Comparison of ENCODE assay signal across 7 cellular contexts in genomic region chr1:121187914-121188313, GRCh38. TPM values are rescaled to one million over a fixed set of nuclear protein-coding genes. Genes with fewer than 3 reads are reported as not detected.
A peak's percentile ranks its signal among the peaks of the same experiment; 100 is the strongest.
DNase-seq lines count a peak whose midpoint lies in the region; ATAC-seq, FAIRE-seq and TF ChIP-seq lines count a peak whose summit lies in the region.
"Not testable (repeated sequence)": the region's sequence is repeated elsewhere in the genome, so short reads cannot be mapped to it uniquely, and the experiment has no call there.

No MANE protein-coding gene starts in this region.

- H3K4me3 ChIP-seq in Loucy (ENCODE audit: low read length, poor library complexity, severe bottlenecking) (peak overlapping the region; percentile 54), adipocyte (ENCODE audit: low read length) (peak overlapping the region; percentile 50), endothelial cell of umbilical vein (replicated peaks in 1 of 3; ENCODE audit: insufficient read depth in 1 of 3, low read depth in 1 of 3, low read length in 3 of 3) (peak overlapping the region in 1 of 3 experiments; percentile 15), mesodermal cell (ENCODE audit: extremely low read depth, insufficient read depth, low read length, poor library complexity, severe bottlenecking) (peak overlapping the region; percentile 27), skeletal muscle cell (ENCODE audit: low read depth, low read length) (peak overlapping the region; percentile 30)

- not testable (repeated sequence) for H2AFZ ChIP-seq in Loucy (ENCODE audit: low read length); endothelial cell of umbilical vein (ENCODE audit: low read depth, low read length)

- not testable (repeated sequence) for H3K9me3 ChIP-seq in Loucy (ENCODE audit: insufficient read depth, low read depth, low read length); adipocyte (ENCODE audit: control insufficient read depth, low read length); endothelial cell of umbilical vein (replicated peaks; ENCODE audit: control insufficient read depth, insufficient read depth, low read length); mesodermal cell (ENCODE audit: control insufficient read depth, low read length)

- H3K9me1 ChIP-seq in endothelial cell of umbilical vein (replicated peaks; ENCODE audit: control insufficient read depth, extremely low read depth, insufficient read depth, low read length), result not testable (repeated sequence)

- not testable (repeated sequence) for H3K9me3 Mint-ChIP-seq in Calu3 (ENCODE audit: low read depth, unreplicated experiment); WTC11

- H3K27me3 Mint-ChIP-seq in Calu3 (ENCODE audit: unreplicated experiment); WTC11 (ENCODE audit: low read depth): not testable (repeated sequence)

- not testable (repeated sequence) for DNase-seq in Calu3; WTC11 (ENCODE audit: low spot score); adipocyte (ENCODE audit: low read depth); endothelial cell of umbilical vein (ENCODE audit: low read depth, low spot score); skeletal muscle cell (ENCODE audit: low read depth)

- H3K9ac ChIP-seq in Loucy (ENCODE audit: low read depth, low read length, poor library complexity, severe bottlenecking); adipocyte (ENCODE audit: low read length); endothelial cell of umbilical vein (replicated peaks; ENCODE audit: extremely low read depth, insufficient read depth, low read length): not testable (repeated sequence)

- WGBS in mesodermal cell (ENCODE audit: insufficient coverage in 2 of 2), 2 experiments, result no CpG with 5 or more reads among the region's 5 CpGs

- CTCF ChIA-PET in Calu3 (lab: Charles Lee); WTC11 (lab: Charles Lee); endothelial cell of umbilical vein (lab: Charles Lee): not testable (repeated sequence)

- not testable (repeated sequence) for TF ChIP-seq POLR2A in endothelial cell of umbilical vein (IDR thresholded peaks at IDR 0.05; ENCODE audit: low read depth, low read length)

- not testable (repeated sequence) for TF ChIP-seq CTCF in Calu3 (IDR thresholded peaks at IDR 0.05; ENCODE audit: unreplicated experiment); Loucy (conservative IDR thresholded peaks at IDR 0.05; ENCODE audit: low read length); WTC11 (IDR thresholded peaks at IDR 0.05); endothelial cell of umbilical vein (IDR thresholded peaks at IDR 0.05; ENCODE audit: extremely low read depth in 1 of 2, insufficient read depth in 1 of 2, low read depth in 1 of 2, low read length in 2 of 2)

- not testable (repeated sequence) for H3K79me2 ChIP-seq in Loucy (ENCODE audit: insufficient read depth, low read length)
- H3K79me2 ChIP-seq in endothelial cell of umbilical vein (ENCODE audit: control insufficient read depth, insufficient read depth, low read length), result peaks cover 13% of the 10 kb centered on the region

- POLR2A ChIA-PET in WTC11 (lab: Charles Lee); endothelial cell of umbilical vein (lab: Charles Lee): not testable (repeated sequence)

- peaks cover 14% of the 10 kb centered on the region for H3K36me3 Mint-ChIP-seq in Calu3 (ENCODE audit: insufficient read depth, unreplicated experiment)
- H3K36me3 Mint-ChIP-seq in WTC11, result not testable (repeated sequence)

- peak overlapping the region; percentile 34 for H3K4me3 Mint-ChIP-seq in Calu3 (ENCODE audit: low read depth, unreplicated experiment)
- peak overlapping the region; percentile 35 for H3K4me3 Mint-ChIP-seq in WTC11

- H3K36me3 ChIP-seq in Loucy (ENCODE audit: insufficient read depth, low read length); adipocyte (ENCODE audit: control insufficient read depth, insufficient read depth, low read length, severe bottlenecking); endothelial cell of umbilical vein (ENCODE audit: control insufficient read depth in 2 of 2, extremely low read depth in 1 of 2, insufficient read depth in 2 of 2, low read length in 2 of 2); mesodermal cell (ENCODE audit: control insufficient read depth, insufficient read depth, low read length): not testable (repeated sequence)

- not testable (repeated sequence) for ATAC-seq in WTC11

- TSS peak; percentile 9 for BruUV-seq in Calu3 (replicated peaks; lab: Mats Ljungman, UMichigan)
- not testable (repeated sequence) for BruUV-seq in endothelial cell of umbilical vein (replicated peaks; lab: Mats Ljungman, UMichigan)

- H3F3A ChIP-seq in Loucy (ENCODE audit: low read depth), result not testable (repeated sequence)

- not testable (repeated sequence) for H3K4me1 Mint-ChIP-seq in Calu3 (ENCODE audit: low read depth, unreplicated experiment); WTC11

- dilution Hi-C loops in endothelial cell of umbilical vein (cut with MboI; ENCODE audit: extremely low pct_ligation_motif_present, low sequenced_read_pairs), result not testable (repeated sequence)

- not testable (repeated sequence) for FAIRE-seq in endothelial cell of umbilical vein (lab: Jason Lieb, UNC)

- not testable (repeated sequence) for H3K27ac Mint-ChIP-seq in Calu3 (ENCODE audit: unreplicated experiment); WTC11

- H3K4me1 ChIP-seq in Loucy (ENCODE audit: insufficient read depth, low read length, poor library complexity, severe bottlenecking); adipocyte (ENCODE audit: control insufficient read depth, insufficient read depth, low read length); endothelial cell of umbilical vein (ENCODE audit: control insufficient read depth, extremely low read depth, insufficient read depth, low read length); mesodermal cell (ENCODE audit: control insufficient read depth, insufficient read depth, low read length, poor library complexity, severe bottlenecking): not testable (repeated sequence)

- not testable (repeated sequence) for H3K9me2 ChIP-seq in Loucy (replicated peaks; ENCODE audit: low read depth, low read length)

- H3K4me2 ChIP-seq in Loucy (ENCODE audit: low read depth, low read length, poor library complexity, severe bottlenecking) (peak overlapping the region; percentile 66), endothelial cell of umbilical vein (ENCODE audit: insufficient read depth, low read length) (peak overlapping the region; percentile 55)

- H3K27ac ChIP-seq in endothelial cell of umbilical vein (ENCODE audit: insufficient read depth, low read depth, low read length); mesodermal cell (ENCODE audit: low read depth, low read length, severe bottlenecking): not testable (repeated sequence)

- not testable (repeated sequence) for H4K20me1 ChIP-seq in Loucy (ENCODE audit: insufficient read depth, low read length, poor library complexity, severe bottlenecking); endothelial cell of umbilical vein (replicated peaks; ENCODE audit: control insufficient read depth, extremely low read depth, insufficient read depth, low read length)

- intact Hi-C loops in Calu3 (cut with micrococcal nuclease; ENCODE audit: unreplicated experiment); endothelial cell of umbilical vein (cut with micrococcal nuclease): not testable (repeated sequence)

- not testable (repeated sequence) for H3K27me3 ChIP-seq in Loucy (ENCODE audit: insufficient read depth, low read length, poor library complexity, severe bottlenecking); adipocyte (replicated peaks; ENCODE audit: control insufficient read depth, insufficient read depth, low read length); endothelial cell of umbilical vein (ENCODE audit: control insufficient read depth in 2 of 2, insufficient read depth in 2 of 2, low read length in 2 of 2)

RNA-seq across cellular contexts. Expression of gene SRGAP2C, which starts 3.1 kb away (rescaled TPM):
- 19.9 and 22.6 TPM in 2 replicates for total RNA-seq in Calu3 (2022)
- total RNA-seq in WTC11 (2021), result 50.2 to 67.6 TPM (median 53.9 TPM) in 3 replicates
- 56.4 and 57.8 TPM in 2 replicates for total RNA-seq in endothelial cell of umbilical vein
- 4.6 and 5.6 TPM in 2 replicates for polyA plus RNA-seq in endothelial cell of umbilical vein
- polyA plus RNA-seq in endothelial cell of umbilical vein (2011; cell fraction: cytosol; rRNA removed), result 7.6 and 7.8 TPM in 2 replicates
- 10.2 and 14.0 TPM in 2 replicates for polyA plus RNA-seq in endothelial cell of umbilical vein (2011; cell fraction: nucleus; rRNA removed)
- 15.9 and 17.6 TPM in 2 replicates for polyA plus RNA-seq in endothelial cell of umbilical vein (2012)
- polyA minus RNA-seq in endothelial cell of umbilical vein, result 17.6 and 21.6 TPM in 2 replicates
- 40.7 TPM for polyA minus RNA-seq in endothelial cell of umbilical vein (2011; cell fraction: cytosol; rRNA and poly(A)+ RNA removed)
- polyA minus RNA-seq in endothelial cell of umbilical vein (2011; cell fraction: nucleus; rRNA and poly(A)+ RNA removed), result 28.5 and 29.3 TPM in 2 replicates
- 36.6 TPM for polyA plus RNA-seq in mesodermal cell (2013, experiment 1 of 2)
- 34.2 TPM for polyA plus RNA-seq in mesodermal cell (2013, experiment 2 of 2)

RNA-seq across cellular contexts. Expression of gene FAM72B, which starts 3.8 kb away (rescaled TPM):
- total RNA-seq in Calu3 (2022) (9.6 and 9.8 TPM in 2 replicates), WTC11 (2021) (22.0 to 24.0 TPM (median 23.3 TPM) in 3 replicates), endothelial cell of umbilical vein (4.3 and 6.5 TPM in 2 replicates)
- 1.9 and 2.6 TPM in 2 replicates for polyA plus RNA-seq in endothelial cell of umbilical vein
- polyA plus RNA-seq in endothelial cell of umbilical vein (2011; cell fraction: cytosol; rRNA removed), result 2.8 TPM in 2 replicates
- 7.0 and 7.7 TPM in 2 replicates for polyA plus RNA-seq in endothelial cell of umbilical vein (2011; cell fraction: nucleus; rRNA removed)
- polyA plus RNA-seq in endothelial cell of umbilical vein (2012), result 3.3 and 4.4 TPM in 2 replicates
- polyA minus RNA-seq in endothelial cell of umbilical vein, result 6.4 and 9.3 TPM in 2 replicates
- polyA minus RNA-seq in endothelial cell of umbilical vein (2011; cell fraction: cytosol; rRNA and poly(A)+ RNA removed), result 13.8 TPM
- 3.1 and 9.3 TPM in 2 replicates for polyA minus RNA-seq in endothelial cell of umbilical vein (2011; cell fraction: nucleus; rRNA and poly(A)+ RNA removed)
- polyA plus RNA-seq in mesodermal cell (2013, experiment 1 of 2), result 12.1 TPM
- polyA plus RNA-seq in mesodermal cell (2013, experiment 2 of 2), result 14.6 TPM
